Comparison of ENCODE assay signal across 21 cellular contexts in genomic region chr12:64066776-64067175, GRCh38.
"Had no signal": no experiment of that assay in that cellular context is flagged by ENCODE, and none has a peak within 500 bp of the region (broad histone marks: within the 10 kb centered on the region; RNA-seq: fewer than 3 reads in every experiment).

No MANE protein-coding gene starts in this region.

- H3K9me3 Mint-ChIP-seq: IgD-negative memory B cell had no signal

- H3K9me3 ChIP-seq: SJSA1 had no signal

- H3K27me3 ChIP-seq: SJSA1 had no signal

- FAIRE-seq: HepG2, K562 had no signal

- DNase-seq: MV-4-11, NCI-H1048, NCI-H1105, NCI-H1417, NCI-H1436 treated with DMSO at 0.1 percent for 48 hours, NCI-H1694, NCI-H187 treated with DMSO at 0.1 percent for 48 hours, NCI-H2029 treated with DMSO at 0.1 percent for 48 hours, NCI-H2171 treated with DMSO at 0.1 percent for 48 hours, NCI-H510A, NCI-H524 treated with DMSO at 0.1 percent for 48 hours, NCI-H69, NCI-H774, Right ventricle myocardium superior, RPMI8226, SIG-M5 had no signal

- H3K27ac Mint-ChIP-seq: IgD-negative memory B cell had no signal

- H3K4me3 ChIP-seq: K562, SJSA1, SK-N-MC had no signal

- H3K4me3 Mint-ChIP-seq: IgD-negative memory B cell had no signal

- ATAC-seq: HepG2, K562 had no signal

- H3K27ac ChIP-seq: SJSA1, SK-N-MC had no signal

- H3K36me3 Mint-ChIP-seq: IgD-negative memory B cell had no signal
